In genomic region chr7:75916685-75917634, GRCh38 we compare ENCODE assay signal across 12 cellular contexts. TPM values are rescaled to one million over a fixed set of nuclear protein-coding genes. Genes with fewer than 3 reads are reported as not detected.
DNase-seq lines count a peak whose midpoint lies in the region; ATAC-seq and TF ChIP-seq lines count a peak whose summit lies in the region.
"Had no signal": no experiment of that assay in that cellular context is flagged by ENCODE, and none has a peak within 500 bp of the region (broad histone marks: within the 10 kb centered on the region; RNA-seq: fewer than 3 reads in every experiment).

No MANE protein-coding gene starts in this region.

- no peak for TF ChIP-seq CTCF in activated CD8-positive, alpha-beta T cell treated with anti-CD3 and anti-CD28 coated beads for 36 hours (IDR thresholded peaks at IDR 0.05)
- no peak for TF ChIP-seq CTCF in right lobe of liver (IDR thresholded peaks at IDR 0.05)

- CTCF ChIA-PET in activated CD8-positive, alpha-beta T cell treated with anti-CD3 and anti-CD28 coated beads for 36 hours (lab: Charles Lee): interaction anchor here (0.8 to 4.3 kb wide), 5 partner anchors 8 to 104 kb away, joined by 3 to 23 read pairs (median 4); no protein-coding TSS in a partner anchor
- CTCF ChIA-PET in activated CD8-positive, alpha-beta T cell treated with anti-CD3 and anti-CD28 coated beads, Interleukin-2, amount 10 ng/mL, durations not matched to agents 7 days and 5 days (lab: Charles Lee): interaction anchor here (0.9 to 2.1 kb wide), 2 partner anchors 11 to 104 kb away, joined by 3 to 16 read pairs; no protein-coding TSS in a partner anchor

- intact Hi-C loops in activated CD8-positive, alpha-beta T cell treated with anti-CD3 and anti-CD28 coated beads for 36 hours (cut with micrococcal nuclease): loop anchor here (10.0 kb wide), 1 partner anchor 52 kb away; no protein-coding TSS in a partner anchor
- intact Hi-C loops in activated T-helper 1 cell treated with anti-CD3 and anti-CD28 coated beads, Interleukin-12 subunit alpha, Interleukin-12 subunit beta, Interleukin-2, Interleukin-4 antibody, amounts not matched to agents 30 ng/mL and 10 ng/mL and 1 ng/mL, durations not matched to agents 14 hours and 24 hours and 36 hours (cut with micrococcal nuclease): no loop called here
- intact Hi-C loops in right lobe of liver (cut with DNase I): no loop called here

- H3K36me3 ChIP-seq in right lobe of liver: no peaks in the 10 kb centered on the region
- H3K36me3 ChIP-seq in thymus (ENCODE audit: control insufficient read depth, insufficient read depth): peaks cover 3% of the 10 kb centered on the region

- no peak for DNase-seq in activated CD8-positive, alpha-beta T cell treated with anti-CD3 and anti-CD28 coated beads for 36 hours
- no peak for DNase-seq in activated CD8-positive, alpha-beta T cell treated with anti-CD3 and anti-CD28 coated beads, Interleukin-2, amount 10 ng/mL, durations not matched to agents 7 days and 5 days
- DNase-seq in activated T-helper 1 cell treated with anti-CD3 and anti-CD28 coated beads, Interleukin-12 subunit alpha, Interleukin-12 subunit beta, Interleukin-2, Interleukin-4 antibody, amounts not matched to agents 30 ng/mL and 10 ng/mL and 1 ng/mL, durations not matched to agents 14 hours and 24 hours and 36 hours (ENCODE audit: low spot score): no peak
- DNase-seq in right lobe of liver (peak in 1 of 3 donors; percentile 60), AG20443 (ENCODE audit: low spot score) (no peak), NCI-H226 (no peak)
- DNase-seq: activated CD4-positive, alpha-beta T cell treated with anti-CD3 and anti-CD28 coated beads, Interleukin-2, amount 50 U/mL, for 48 hours; NCI-H1048; NCI-H510A treated with DMSO at 0.1 percent for 48 hours; stimulated activated CD4-positive, alpha-beta T cell treated with anti-CD3 and anti-CD28 coated beads, Interleukin-15, amount 100 ng/mL, for 24 hours had no signal

- no peak overlapping the region for H3K27ac Mint-ChIP-seq in activated CD8-positive, alpha-beta T cell treated with anti-CD3 and anti-CD28 coated beads for 36 hours
- H3K27ac Mint-ChIP-seq in activated CD8-positive, alpha-beta T cell treated with anti-CD3 and anti-CD28 coated beads, Interleukin-2, amount 10 ng/mL, durations not matched to agents 7 days and 5 days: no peak overlapping the region
- H3K27ac Mint-ChIP-seq in activated T-helper 1 cell treated with anti-CD3 and anti-CD28 coated beads, Interleukin-12 subunit alpha, Interleukin-12 subunit beta, Interleukin-2, Interleukin-4 antibody, amounts not matched to agents 30 ng/mL and 10 ng/mL and 1 ng/mL, durations not matched to agents 14 hours and 24 hours and 36 hours: no peak overlapping the region

- WGBS in right lobe of liver (ENCODE audit: insufficient coverage, low coverage, low lambda C conversion rate, missing lambda C conversion rate): 38% methylated on average over 11 of the region's 11 CpGs
- 96% methylated on average over 11 of the region's 11 CpGs for WGBS in thymus

- peaks cover 41% of the 10 kb centered on the region for H3K4me1 Mint-ChIP-seq in activated CD8-positive, alpha-beta T cell treated with anti-CD3 and anti-CD28 coated beads for 36 hours (ENCODE audit: low read depth)
- peaks cover 23% of the 10 kb centered on the region for H3K4me1 Mint-ChIP-seq in activated CD8-positive, alpha-beta T cell treated with anti-CD3 and anti-CD28 coated beads, Interleukin-2, amount 10 ng/mL, durations not matched to agents 7 days and 5 days (ENCODE audit: low read depth)
- peaks cover 44% of the 10 kb centered on the region for H3K4me1 Mint-ChIP-seq in activated T-helper 1 cell treated with anti-CD3 and anti-CD28 coated beads, Interleukin-12 subunit alpha, Interleukin-12 subunit beta, Interleukin-2, Interleukin-4 antibody, amounts not matched to agents 30 ng/mL and 10 ng/mL and 1 ng/mL, durations not matched to agents 14 hours and 24 hours and 36 hours (ENCODE audit: low read depth)

- H3K9me3 ChIP-seq in right lobe of liver: no peaks in the 10 kb centered on the region
- no peaks in the 10 kb centered on the region for H3K9me3 ChIP-seq in thymus (ENCODE audit: control insufficient read depth)

- H3K4me1 ChIP-seq in right lobe of liver (peaks cover 0 to 24% (median 12%) of the 10 kb centered on the region in 4 donors), thymus (ENCODE audit: control insufficient read depth, insufficient read depth, low read length) (peaks cover 19% of the 10 kb centered on the region)

- no peaks in the 10 kb centered on the region for H3K36me3 Mint-ChIP-seq in activated CD8-positive, alpha-beta T cell treated with anti-CD3 and anti-CD28 coated beads for 36 hours (ENCODE audit: low read depth)
- no peaks in the 10 kb centered on the region for H3K36me3 Mint-ChIP-seq in activated CD8-positive, alpha-beta T cell treated with anti-CD3 and anti-CD28 coated beads, Interleukin-2, amount 10 ng/mL, durations not matched to agents 7 days and 5 days (ENCODE audit: low read depth)
- peaks cover 8% of the 10 kb centered on the region for H3K36me3 Mint-ChIP-seq in activated T-helper 1 cell treated with anti-CD3 and anti-CD28 coated beads, Interleukin-12 subunit alpha, Interleukin-12 subunit beta, Interleukin-2, Interleukin-4 antibody, amounts not matched to agents 30 ng/mL and 10 ng/mL and 1 ng/mL, durations not matched to agents 14 hours and 24 hours and 36 hours (ENCODE audit: low read depth)

- peak overlapping the region; percentile 8 for H3K4me3 Mint-ChIP-seq in activated CD8-positive, alpha-beta T cell treated with anti-CD3 and anti-CD28 coated beads for 36 hours
- H3K4me3 Mint-ChIP-seq in activated CD8-positive, alpha-beta T cell treated with anti-CD3 and anti-CD28 coated beads, Interleukin-2, amount 10 ng/mL, durations not matched to agents 7 days and 5 days: no peak overlapping the region
- peak overlapping the region; percentile 91 for H3K4me3 Mint-ChIP-seq in activated T-helper 1 cell treated with anti-CD3 and anti-CD28 coated beads, Interleukin-12 subunit alpha, Interleukin-12 subunit beta, Interleukin-2, Interleukin-4 antibody, amounts not matched to agents 30 ng/mL and 10 ng/mL and 1 ng/mL, durations not matched to agents 14 hours and 24 hours and 36 hours

- POLR2A ChIA-PET in activated CD8-positive, alpha-beta T cell treated with anti-CD3 and anti-CD28 coated beads for 36 hours (lab: Charles Lee): interaction anchor here (0.7 kb wide), 1 partner anchor 76 kb away, joined by 3 read pairs; no protein-coding TSS in a partner anchor
- POLR2A ChIA-PET in activated CD8-positive, alpha-beta T cell treated with anti-CD3 and anti-CD28 coated beads, Interleukin-2, amount 10 ng/mL, durations not matched to agents 7 days and 5 days (lab: Charles Lee): interaction anchor here (0.6 kb wide), 1 partner anchor 68 kb away, joined by 4 read pairs; no protein-coding TSS in a partner anchor

- H3K9me3 Mint-ChIP-seq in activated CD8-positive, alpha-beta T cell treated with anti-CD3 and anti-CD28 coated beads for 36 hours: no peaks in the 10 kb centered on the region
- H3K9me3 Mint-ChIP-seq in activated CD8-positive, alpha-beta T cell treated with anti-CD3 and anti-CD28 coated beads, Interleukin-2, amount 10 ng/mL, durations not matched to agents 7 days and 5 days (ENCODE audit: insufficient read depth): no peaks in the 10 kb centered on the region
- H3K9me3 Mint-ChIP-seq in activated T-helper 1 cell treated with anti-CD3 and anti-CD28 coated beads, Interleukin-12 subunit alpha, Interleukin-12 subunit beta, Interleukin-2, Interleukin-4 antibody, amounts not matched to agents 30 ng/mL and 10 ng/mL and 1 ng/mL, durations not matched to agents 14 hours and 24 hours and 36 hours: no peaks in the 10 kb centered on the region

- H3K4me3 ChIP-seq in right lobe of liver: peak overlapping the region; percentile 84 to 96 (median 93)
- peak overlapping the region; percentile 86 for H3K4me3 ChIP-seq in thymus (ENCODE audit: low read length)

- TF ChIP-seq POLR2A in right lobe of liver (IDR thresholded peaks at IDR 0.05): peak; percentile 96

- H3K27me3 ChIP-seq in right lobe of liver (no peaks in the 10 kb centered on the region), thymus (ENCODE audit: control insufficient read depth, insufficient read depth) (no peaks in the 10 kb centered on the region)

- no peaks in the 10 kb centered on the region for H3K27me3 Mint-ChIP-seq in activated CD8-positive, alpha-beta T cell treated with anti-CD3 and anti-CD28 coated beads for 36 hours
- H3K27me3 Mint-ChIP-seq in activated CD8-positive, alpha-beta T cell treated with anti-CD3 and anti-CD28 coated beads, Interleukin-2, amount 10 ng/mL, durations not matched to agents 7 days and 5 days (ENCODE audit: low read depth): peaks cover 5% of the 10 kb centered on the region
- H3K27me3 Mint-ChIP-seq in activated T-helper 1 cell treated with anti-CD3 and anti-CD28 coated beads, Interleukin-12 subunit alpha, Interleukin-12 subunit beta, Interleukin-2, Interleukin-4 antibody, amounts not matched to agents 30 ng/mL and 10 ng/mL and 1 ng/mL, durations not matched to agents 14 hours and 24 hours and 36 hours (ENCODE audit: insufficient read depth): no peaks in the 10 kb centered on the region

- no peak for ATAC-seq in activated CD8-positive, alpha-beta T cell treated with anti-CD3 and anti-CD28 coated beads for 36 hours
- no peak for ATAC-seq in activated CD8-positive, alpha-beta T cell treated with anti-CD3 and anti-CD28 coated beads, Interleukin-2, amount 10 ng/mL, durations not matched to agents 7 days and 5 days
- ATAC-seq in right lobe of liver: peak; percentile 10 to 40 (median 26)
- ATAC-seq in HG03196 (IDR thresholded peaks at IDR 0.05; ENCODE audit: unreplicated experiment): no peak

- H3K27ac ChIP-seq in right lobe of liver (peak overlapping the region; percentile 97 to 100 (median 100)), thymus (ENCODE audit: low read depth) (no peak overlapping the region)

RNA-seq across cellular contexts. Expression of gene POR, which starts 2.0 kb away (rescaled TPM):
- 10 to 100 TPM; 22.8 to 25.2 TPM for total RNA-seq in activated CD8-positive, alpha-beta T cell treated with anti-CD3 and anti-CD28 coated beads for 36 hours
- total RNA-seq in activated CD8-positive, alpha-beta T cell treated with anti-CD3 and anti-CD28 coated beads, Interleukin-2, amount 10 ng/mL, durations not matched to agents 7 days and 5 days: 10 to 100 TPM; 31.8 to 32.2 TPM
- total RNA-seq in activated T-helper 1 cell treated with anti-CD3 and anti-CD28 coated beads, Interleukin-12 subunit alpha, Interleukin-12 subunit beta, Interleukin-2, Interleukin-4 antibody, amounts not matched to agents 30 ng/mL and 10 ng/mL and 1 ng/mL, durations not matched to agents 14 hours and 24 hours and 36 hours: 84.4 and 91.2 TPM in 2 replicates
- 1,000 to 10,000 TPM in 1 of 6 experiments, 100 to 1,000 TPM in 5; 370 to 1,042 (median 725) TPM for total RNA-seq in right lobe of liver
- polyA plus RNA-seq in thymus: 114 TPM

RNA-seq across cellular contexts. Expression of gene RHBDD2, which starts 38.1 kb away (rescaled TPM):
- 10 to 100 TPM; 21.7 to 23.1 TPM for total RNA-seq in activated CD8-positive, alpha-beta T cell treated with anti-CD3 and anti-CD28 coated beads for 36 hours
- 10 to 100 TPM; 18.1 to 18.4 TPM for total RNA-seq in activated CD8-positive, alpha-beta T cell treated with anti-CD3 and anti-CD28 coated beads, Interleukin-2, amount 10 ng/mL, durations not matched to agents 7 days and 5 days
- 59.9 and 63.9 TPM in 2 replicates for total RNA-seq in activated T-helper 1 cell treated with anti-CD3 and anti-CD28 coated beads, Interleukin-12 subunit alpha, Interleukin-12 subunit beta, Interleukin-2, Interleukin-4 antibody, amounts not matched to agents 30 ng/mL and 10 ng/mL and 1 ng/mL, durations not matched to agents 14 hours and 24 hours and 36 hours
- total RNA-seq in right lobe of liver: 10 to 100 TPM; 24.4 to 56.1 (median 31.7) TPM
- 90.7 TPM for polyA plus RNA-seq in thymus

Comparison
In these comparisons a context has a peak if more than half of its experiments do, and no peak if none do; other contexts are left out.
1. ATAC-seq: peak in right lobe of liver (4 of 4); none in activated CD8-positive, alpha-beta T cell treated with anti-CD3 and anti-CD28 coated beads for 36 hours (single experiment), activated CD8-positive, alpha-beta T cell treated with anti-CD3 and anti-CD28 coated beads, Interleukin-2, amount 10 ng/mL, durations not matched to agents 7 days and 5 days (single experiment) and HG03196 (single experiment).